In genomic region chr5:169945831-169946261, GRCh38 we compare ENCODE assay signal across 10 cellular contexts. TPM values are rescaled to one million over a fixed set of nuclear protein-coding genes. Genes with fewer than 3 reads are reported as not detected.
DNase-seq lines count a peak whose midpoint lies in the region; ATAC-seq and TF ChIP-seq lines count a peak whose summit lies in the region.
"Had no signal": no experiment of that assay in that cellular context is flagged by ENCODE, and none has a peak within 500 bp of the region (broad histone marks: within the 10 kb centered on the region; RNA-seq: fewer than 3 reads in every experiment).

No MANE protein-coding gene starts in this region.

- H3K27ac ChIP-seq in GM23338 (ENCODE audit: low read depth), result no peak overlapping the region
- H3K27ac ChIP-seq in heart right ventricle, result peak overlapping the region in 3 of 10 donors; percentile 22 to 44 (median 26)
- H3K27ac ChIP-seq: SK-N-MC, thoracic aorta had no signal

- H3K4me1 ChIP-seq in GM23338 (ENCODE audit: insufficient read depth) (peaks cover 9% of the 10 kb centered on the region), heart right ventricle (peaks cover 0 to 16% (median 0%) of the 10 kb centered on the region in 9 donors)

- H3F3A ChIP-seq in GM23338 (replicated peaks; ENCODE audit: low read depth), result no peaks in the 10 kb centered on the region

- peak; percentile 84 for ATAC-seq in GM23338
- peak; percentile 46 to 86 (median 66) for ATAC-seq in heart right ventricle
- ATAC-seq in HG03342 (IDR thresholded peaks at IDR 0.05; ENCODE audit: unreplicated experiment), result no peak
- no peak for ATAC-seq in HG02642 (IDR thresholded peaks at IDR 0.05; ENCODE audit: poor library complexity, unreplicated experiment)
- ATAC-seq in GM19351 (IDR thresholded peaks at IDR 0.05; ENCODE audit: unreplicated experiment), result no peak

- H3K36me3 Mint-ChIP-seq in GM23338 (ENCODE audit: low read depth), result no peaks in the 10 kb centered on the region

- no peak overlapping the region for H3K4me3 Mint-ChIP-seq in GM23338

- H3K4me1 Mint-ChIP-seq in GM23338, result peaks cover 24% of the 10 kb centered on the region

- H3K9me3 Mint-ChIP-seq in GM23338, result no peaks in the 10 kb centered on the region

- H3K27ac Mint-ChIP-seq in GM23338, result peak overlapping the region; percentile 42; the same call in 1 of the 2 replicates

- H3K4me3 ChIP-seq in GM23338, result no peak overlapping the region
- H3K4me3 ChIP-seq in WI38 (ENCODE audit: low read depth, low read length), result peak overlapping the region; percentile 14
- H3K4me3 ChIP-seq in heart right ventricle, result no peak overlapping the region
- no peak overlapping the region for H3K4me3 ChIP-seq in retinal pigment epithelial cell (ENCODE audit: low read length)
- H3K4me3 ChIP-seq: SK-N-MC, thoracic aorta had no signal

- H3K27me3 ChIP-seq in GM23338 (ENCODE audit: insufficient read depth), result no peaks in the 10 kb centered on the region
- peaks cover 0 to 10% (median under 1%) of the 10 kb centered on the region in 7 donors for H3K27me3 ChIP-seq in heart right ventricle

- H3K36me3 ChIP-seq in GM23338 (ENCODE audit: insufficient read depth), result no peaks in the 10 kb centered on the region
- H3K36me3 ChIP-seq in heart right ventricle, result peaks cover 0 to 7% (median 0%) of the 10 kb centered on the region in 9 donors
- H3K36me3 ChIP-seq: thoracic aorta had no signal

- H3K9me2 ChIP-seq in GM23338 (ENCODE audit: insufficient read depth), result no peaks in the 10 kb centered on the region

- H3K27me3 Mint-ChIP-seq in GM23338 (ENCODE audit: insufficient read depth, low read depth, poor library complexity), result peaks cover 2% of the 10 kb centered on the region

- no peak for DNase-seq in GM23338 (ENCODE audit: low spot score)
- DNase-seq in heart right ventricle, result peak; percentile 7 to 12
- DNase-seq in retinal pigment epithelial cell (ENCODE audit: low read depth), result peak; percentile 56
- no peak for DNase-seq in HuH-7 (ENCODE audit: low spot score)

- H3K4me2 ChIP-seq in GM23338, result peak overlapping the region; percentile 55; the same call in 1 of the 2 replicates

- intact Hi-C loops in heart right ventricle (cut with DNase I), result no loop called here

- peak overlapping the region; percentile 81 for H2AFZ ChIP-seq in GM23338

- H3K79me2 ChIP-seq in GM23338 (replicated peaks; ENCODE audit: insufficient read depth), result no peaks in the 10 kb centered on the region

- TF ChIP-seq CTCF in GM23338 (conservative IDR thresholded peaks at IDR 0.05; ENCODE audit: low read depth in 2 of 2) (no peak), WI38 (IDR thresholded peaks at IDR 0.05; ENCODE audit: low read depth, low read length) (no peak), heart right ventricle (IDR thresholded peaks at IDR 0.05) (no peak), retinal pigment epithelial cell (conservative IDR thresholded peaks at IDR 0.05; ENCODE audit: low read depth, low read length) (no peak)

- WGBS in heart right ventricle, 2 donors, result 37 to 42% methylated on average over 3 of the region's 3 CpGs

- no peaks in the 10 kb centered on the region for H3K9me3 ChIP-seq in heart right ventricle
- H3K9me3 ChIP-seq: thoracic aorta had no signal

- H4K20me1 ChIP-seq in GM23338 (replicated peaks; ENCODE audit: insufficient read depth), result no peaks in the 10 kb centered on the region

TF ChIP-seq in GM23338, 12 proteins besides CTCF, POLR2A, EP300 and RAD21 (continues in another document):
- TF ChIP-seq STAT1 (IDR thresholded peaks at IDR 0.05; ENCODE audit: unreplicated experiment), result no peak
- TF ChIP-seq ZNF331 (CRISPR knock-in tag; IDR thresholded peaks at IDR 0.05; ENCODE audit: low read depth), result no peak
- no peak for TF ChIP-seq NANOG (IDR thresholded peaks at IDR 0.05; ENCODE audit: borderline replicate concordance)
- TF ChIP-seq JUNB (IDR thresholded peaks at IDR 0.05; ENCODE audit: unreplicated experiment), result no peak
- no peak for TF ChIP-seq POLR2AphosphoS5 (IDR thresholded peaks at IDR 0.05; ENCODE audit: low read depth)
- no peak for TF ChIP-seq EZH2phosphoT487 (IDR thresholded peaks at IDR 0.05; ENCODE audit: unreplicated experiment)
- no peak for TF ChIP-seq EZH2 (IDR thresholded peaks at IDR 0.05; ENCODE audit: low read depth, unreplicated experiment)
- no peak for TF ChIP-seq REST (IDR thresholded peaks at IDR 0.05; ENCODE audit: unreplicated experiment)
- TF ChIP-seq ETS1 (IDR thresholded peaks at IDR 0.05), result no peak
- TF ChIP-seq CREB1 (CRISPR knock-in tag; IDR thresholded peaks at IDR 0.05; ENCODE audit: low read depth), result no peak
- TF ChIP-seq ZNF114 (CRISPR knock-in tag; IDR thresholded peaks at IDR 0.05), result no peak

RNA-seq across cellular contexts. Expression of gene INSYN2B, which starts 34.4 kb away (rescaled TPM):
- total RNA-seq in GM23338 (2014; rRNA removed; shearing (Covaris generic)), result 4.4 TPM in 1 of 2 replicates, not detected in the other
- polyA plus RNA-seq in GM23338 (2016; fragmentation: Nextera tagmentation; extraction: Ambion mirVana) (not detected in 2 replicates), heart right ventricle (under 1 TPM in 1 of 2 donors, not detected in 1; 0.09 TPM)
- under 1 TPM in 4 of 10 donors, not detected in 6; 0.13 to 0.87 (median 0.19) TPM for total RNA-seq in heart right ventricle

Comparison
In these comparisons a context has a peak if more than half of its experiments do, and no peak if none do; other contexts are left out.
1. ATAC-seq: peak in GM23338 (single experiment) and heart right ventricle (8 of 8); none in HG03342 (single experiment), HG02642 (single experiment) and GM19351 (single experiment).
2. DNase-seq: peak in heart right ventricle (2 of 2) and retinal pigment epithelial cell (single experiment); none in GM23338 (single experiment) and HuH-7 (single experiment).